Comparison of ENCODE assay signal across 16 cellular contexts in genomic region chr3:34008836-34009479, GRCh38.
A peak's percentile ranks its signal among the peaks of the same experiment; 100 is the strongest.
DNase-seq lines count a peak whose midpoint lies in the region; ATAC-seq and TF ChIP-seq lines count a peak whose summit lies in the region.
"Had no signal": no experiment of that assay in that cellular context is flagged by ENCODE, and none has a peak within 500 bp of the region (broad histone marks: within the 10 kb centered on the region; RNA-seq: fewer than 3 reads in every experiment).

No MANE protein-coding gene starts in this region.

- H3K4me3 Mint-ChIP-seq in WTC11, result no peak overlapping the region
- H3K4me3 Mint-ChIP-seq: CD8-positive, alpha-beta memory T cell; T-cell had no signal

- H4K20me1 ChIP-seq in BLaER1 treated with 17β-estradiol and CSF1 and Interleukin-3, amounts not matched to agents 10 nM and 100 nM, result no peaks in the 10 kb centered on the region
- no peaks in the 10 kb centered on the region for H4K20me1 ChIP-seq in osteoblast (ENCODE audit: insufficient read depth, low read length)

- H3K9me3 ChIP-seq in BLaER1 treated with 17β-estradiol and CSF1 and Interleukin-3, amounts not matched to agents 10 nM and 100 nM (replicated peaks in 1 of 11), result no peaks in the 10 kb centered on the region
- H3K9me3 ChIP-seq in HUES64 (ENCODE audit: insufficient read depth, low read depth, low read length) (no peaks in the 10 kb centered on the region), osteoblast (ENCODE audit: low read depth, low read length) (no peaks in the 10 kb centered on the region)
- H3K9me3 ChIP-seq: BE2C had no signal

- POLR2A ChIA-PET in WTC11 (lab: Charles Lee), result no interaction called here

- H3K27me3 Mint-ChIP-seq in WTC11 (ENCODE audit: low read depth), result peaks cover 5% of the 10 kb centered on the region; the same call in 1 of the 2 replicates

- peak overlapping the region in 1 of 11 experiments; percentile 11; a peak in 1 of 22 replicates for H3K27ac ChIP-seq in BLaER1 treated with 17β-estradiol and CSF1 and Interleukin-3, amounts not matched to agents 10 nM and 100 nM
- peak overlapping the region; percentile 47 for H3K27ac ChIP-seq in HUES64 (ENCODE audit: low read depth, low read length)
- peak overlapping the region; percentile 52 for H3K27ac ChIP-seq in osteoblast (ENCODE audit: low read depth, low read length)

- H2AFZ ChIP-seq in osteoblast (ENCODE audit: low read length), result no peak overlapping the region

- TF ChIP-seq CTCF in WTC11 (IDR thresholded peaks at IDR 0.05) (no peak), osteoblast (IDR thresholded peaks at IDR 0.05; ENCODE audit: extremely low read depth, low read depth, low read length) (no peak)

- no peak overlapping the region for H3K27ac Mint-ChIP-seq in WTC11
- H3K27ac Mint-ChIP-seq: T-cell had no signal

- peak; percentile 36 for ATAC-seq in WTC11
- ATAC-seq: T-cell had no signal

- no peak overlapping the region for H3K4me3 ChIP-seq in BLaER1 treated with 17β-estradiol and CSF1 and Interleukin-3, amounts not matched to agents 10 nM and 100 nM
- H3K4me3 ChIP-seq in HUES64 (ENCODE audit: low read length) (no peak overlapping the region), osteoblast (ENCODE audit: insufficient read depth, low read length) (no peak overlapping the region)

- DNase-seq in WTC11 (ENCODE audit: low spot score) (no peak), osteoblast (ENCODE audit: insufficient read length, low spot score, missing footprints) (no peak), NCI-H2227 (lab: John Stamatoyannopoulos, UW; ENCODE audit: unreplicated experiment) (no peak), SK-N-DZ (ENCODE audit: low spot score) (no peak), islet precursor cell (no peak)
- DNase-seq: BE2C; CD8-positive, alpha-beta memory T cell; EL; HCEC 1CT; NCI-H1417; NCI-H1930; NCI-H2171; NCI-H524; T-cell had no signal

- H3K36me3 Mint-ChIP-seq in WTC11, result no peaks in the 10 kb centered on the region
- H3K36me3 Mint-ChIP-seq: CD8-positive, alpha-beta memory T cell; T-cell had no signal

- H3K79me2 ChIP-seq in osteoblast (ENCODE audit: insufficient read depth, low read length), result no peaks in the 10 kb centered on the region

- H3K4me1 Mint-ChIP-seq in WTC11, result peaks cover 25% of the 10 kb centered on the region
- H3K4me1 Mint-ChIP-seq: CD8-positive, alpha-beta memory T cell; T-cell had no signal

- H3K4me1 ChIP-seq in BLaER1 treated with 17β-estradiol and CSF1 and Interleukin-3, amounts not matched to agents 10 nM and 100 nM, result peaks cover 23 to 69% (median 53%) of the 10 kb centered on the region in 10 experiments
- H3K4me1 ChIP-seq in HUES64 (ENCODE audit: insufficient read depth, low read length) (peaks cover 41% of the 10 kb centered on the region), osteoblast (ENCODE audit: insufficient read depth, low read length) (peaks cover 74% of the 10 kb centered on the region)
- H3K4me1 ChIP-seq: BE2C had no signal

- no peaks in the 10 kb centered on the region for H3K9me3 Mint-ChIP-seq in WTC11
- H3K9me3 Mint-ChIP-seq: CD8-positive, alpha-beta memory T cell; T-cell had no signal

- CTCF ChIA-PET in WTC11 (lab: Charles Lee), result interaction anchor here (1.1 to 2.2 kb wide), 3 partner anchors 93 to 125 kb away, joined by 3 to 18 read pairs (median 4); no protein-coding TSS in a partner anchor

- no peak overlapping the region for H3K9ac ChIP-seq in BLaER1 treated with 17β-estradiol and CSF1 and Interleukin-3, amounts not matched to agents 10 nM and 100 nM
- no peak overlapping the region for H3K9ac ChIP-seq in HUES64 (ENCODE audit: low read depth, low read length)

- H3K36me3 ChIP-seq in BLaER1 treated with 17β-estradiol and CSF1 and Interleukin-3, amounts not matched to agents 10 nM and 100 nM, result no peaks in the 10 kb centered on the region
- H3K36me3 ChIP-seq in HUES64 (ENCODE audit: insufficient read depth, low read length) (no peaks in the 10 kb centered on the region), osteoblast (ENCODE audit: insufficient read depth, low read length) (no peaks in the 10 kb centered on the region)
- H3K36me3 ChIP-seq: BE2C had no signal

- H3K27me3 ChIP-seq in BLaER1 treated with 17β-estradiol and CSF1 and Interleukin-3, amounts not matched to agents 10 nM and 100 nM, result no peaks in the 10 kb centered on the region
- H3K27me3 ChIP-seq in HUES64 (ENCODE audit: insufficient read depth, low read length) (no peaks in the 10 kb centered on the region), osteoblast (ENCODE audit: insufficient read depth, low read length) (no peaks in the 10 kb centered on the region)
- H3K27me3 ChIP-seq: BE2C had no signal

- H3K4me2 ChIP-seq in BLaER1 treated with 17β-estradiol and CSF1 and Interleukin-3, amounts not matched to agents 10 nM and 100 nM, result peak overlapping the region in 9 of 11 experiments; percentile 45 to 84 (median 66); a peak in 18 of 22 replicates
- no peak overlapping the region for H3K4me2 ChIP-seq in osteoblast (ENCODE audit: insufficient read depth, low read length)

TF ChIP-seq in WTC11, 78 proteins besides CTCF, POLR2A, EP300 and RAD21:
- TF ChIP-seq, protein P1, sequence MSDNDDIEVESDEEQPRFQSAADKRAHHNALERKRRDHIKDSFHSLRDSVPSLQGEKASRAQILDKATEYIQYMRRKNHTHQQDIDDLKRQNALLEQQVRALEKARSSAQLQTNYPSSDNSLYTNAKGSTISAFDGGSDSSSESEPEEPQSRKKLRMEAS (CRISPR knock-in tag; IDR thresholded peaks at IDR 0.05), result no peak
- TF ChIP-seq ZNF671 (CRISPR knock-in tag; IDR thresholded peaks at IDR 0.05), result no peak
- TF ChIP-seq NFYB (CRISPR knock-in tag; conservative IDR thresholded peaks at IDR 0.05; ENCODE audit: low read depth), result no peak
- TF ChIP-seq, protein P2, sequence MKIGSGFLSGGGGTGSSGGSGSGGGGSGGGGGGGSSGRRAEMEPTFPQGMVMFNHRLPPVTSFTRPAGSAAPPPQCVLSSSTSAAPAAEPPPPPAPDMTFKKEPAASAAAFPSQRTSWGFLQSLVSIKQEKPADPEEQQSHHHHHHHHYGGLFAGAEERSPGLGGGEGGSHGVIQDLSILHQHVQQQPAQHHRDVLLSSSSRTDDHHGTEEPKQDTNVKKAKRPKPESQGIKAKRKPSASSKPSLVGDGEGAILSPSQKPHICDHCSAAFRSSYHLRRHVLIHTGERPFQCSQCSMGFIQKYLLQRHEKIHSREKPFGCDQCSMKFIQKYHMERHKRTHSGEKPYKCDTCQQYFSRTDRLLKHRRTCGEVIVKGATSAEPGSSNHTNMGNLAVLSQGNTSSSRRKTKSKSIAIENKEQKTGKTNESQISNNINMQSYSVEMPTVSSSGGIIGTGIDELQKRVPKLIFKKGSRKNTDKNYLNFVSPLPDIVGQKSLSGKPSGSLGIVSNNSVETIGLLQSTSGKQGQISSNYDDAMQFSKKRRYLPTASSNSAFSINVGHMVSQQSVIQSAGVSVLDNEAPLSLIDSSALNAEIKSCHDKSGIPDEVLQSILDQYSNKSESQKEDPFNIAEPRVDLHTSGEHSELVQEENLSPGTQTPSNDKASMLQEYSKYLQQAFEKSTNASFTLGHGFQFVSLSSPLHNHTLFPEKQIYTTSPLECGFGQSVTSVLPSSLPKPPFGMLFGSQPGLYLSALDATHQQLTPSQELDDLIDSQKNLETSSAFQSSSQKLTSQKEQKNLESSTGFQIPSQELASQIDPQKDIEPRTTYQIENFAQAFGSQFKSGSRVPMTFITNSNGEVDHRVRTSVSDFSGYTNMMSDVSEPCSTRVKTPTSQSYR (CRISPR knock-in tag; IDR thresholded peaks at IDR 0.05), result no peak
